8 cellular contexts compared by ENCODE assay signal in the genomic region with DNA sequence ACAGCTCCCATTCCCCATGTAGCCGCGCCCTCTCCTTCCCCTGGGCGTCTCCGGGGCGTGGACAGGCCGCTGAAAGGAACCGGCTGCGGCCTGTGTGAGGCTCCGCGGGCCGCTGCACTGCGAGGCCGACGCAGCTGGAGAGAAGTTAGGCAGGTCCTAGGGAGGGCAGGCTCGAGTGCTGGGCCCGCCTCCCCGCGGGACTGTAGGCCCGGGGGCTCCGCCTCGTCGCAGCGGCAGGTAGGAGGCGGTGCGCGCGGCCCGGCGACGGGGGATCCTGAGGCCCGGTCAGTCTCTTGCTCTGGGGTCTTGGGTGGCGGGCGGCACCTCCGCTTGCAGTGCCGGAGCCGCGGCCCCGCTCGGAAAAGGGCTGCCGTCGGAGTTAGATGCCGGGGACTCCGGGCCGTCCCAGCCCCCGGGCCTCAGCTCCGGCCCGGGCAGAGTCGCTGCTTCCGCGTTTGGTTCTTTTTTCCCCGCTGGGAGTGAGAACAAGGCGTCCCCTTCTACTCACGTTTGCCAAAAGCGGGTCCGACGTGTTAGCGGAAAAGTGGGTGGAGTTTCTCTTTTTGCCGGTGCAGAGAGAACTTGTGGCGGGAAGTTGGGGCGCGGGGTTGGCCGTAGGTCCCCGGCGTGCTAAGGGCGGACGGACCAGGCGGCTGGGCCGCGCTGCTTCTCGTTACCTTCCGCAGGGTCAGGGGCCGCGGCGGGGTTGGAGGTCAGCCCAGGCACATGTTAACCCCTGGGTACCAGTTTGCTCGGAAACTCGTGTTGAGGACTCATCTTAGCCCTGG. TPM values are rescaled to one million over a fixed set of nuclear protein-coding genes. Genes with fewer than 3 reads are reported as not detected.
DNase-seq lines count a peak whose midpoint lies in the region; ATAC-seq and TF ChIP-seq lines count a peak whose summit lies in the region.

A gene (plus strand): TSS at position 222 of the 788 bp plus-strand sequence. CDS start 2,026 bp downstream, outside the sequence.

- H3K27ac ChIP-seq in lung (ENCODE audit: low read depth in 1 of 2, low read length in 1 of 2), result peak within 1 kb of the TSS; percentile 92 to 96

- peaks cover 41% of the 10 kb centered on the region for H3K4me1 Mint-ChIP-seq in activated CD8-positive, alpha-beta T cell treated with anti-CD3 and anti-CD28 coated beads for 36 hours (ENCODE audit: low read depth)

- ATAC-seq in HG03442 (IDR thresholded peaks at IDR 0.05; ENCODE audit: unreplicated experiment), result peak; percentile 82
- peak; percentile 89 for ATAC-seq in activated CD8-positive, alpha-beta T cell treated with anti-CD3 and anti-CD28 coated beads for 36 hours
- ATAC-seq in lung (ENCODE audit: insufficient read depth, low FRiP score), result peak; percentile 98

- H3K27me3 ChIP-seq in BE2C, result peaks cover 11% of the 10 kb centered on the region
- H3K27me3 ChIP-seq in lung (ENCODE audit: control insufficient read depth, insufficient read depth), result no peaks in the 10 kb centered on the region

- TF ChIP-seq CTCF in BE2C (IDR thresholded peaks at IDR 0.05; ENCODE audit: low read depth, low read length), result no peak
- TF ChIP-seq CTCF in activated CD8-positive, alpha-beta T cell treated with anti-CD3 and anti-CD28 coated beads for 36 hours (IDR thresholded peaks at IDR 0.05), result no peak
- TF ChIP-seq CTCF in lung (IDR thresholded peaks at IDR 0.05; ENCODE audit: control extremely low read depth, extremely low read depth), result no peak

- H3K36me3 ChIP-seq in BE2C (no peaks in the 10 kb centered on the region), lung (ENCODE audit: control insufficient read depth in 2 of 2, insufficient read depth in 2 of 2, low read length in 2 of 2) (peaks cover 0 to 2% of the 10 kb centered on the region in 2 donors)

- no peaks in the 10 kb centered on the region for H3K9me3 Mint-ChIP-seq in activated CD8-positive, alpha-beta T cell treated with anti-CD3 and anti-CD28 coated beads for 36 hours

- peaks cover 29% of the 10 kb centered on the region for H3K36me3 Mint-ChIP-seq in activated CD8-positive, alpha-beta T cell treated with anti-CD3 and anti-CD28 coated beads for 36 hours (ENCODE audit: low read depth)

- peak; percentile 27 for DNase-seq in BE2C
- peak; percentile 94 for DNase-seq in NCI-H69 (lab: John Stamatoyannopoulos, UW)
- DNase-seq in activated CD8-positive, alpha-beta T cell treated with anti-CD3 and anti-CD28 coated beads for 36 hours, result peak; percentile 89
- peak; percentile 73 for DNase-seq in effector CD4-positive, alpha-beta T cell
- peak; percentile 92 for DNase-seq in lung (ENCODE audit: low spot score)
- peak; percentile 66 for DNase-seq in stimulated activated CD8-positive, alpha-beta memory T cell treated with anti-CD3 and anti-CD28 coated beads, Interleukin-12 subunit alpha, Interleukin-12 subunit beta, amount 100 ng/mL, for 1 hour (ENCODE audit: low read depth)

- WGBS in lung, 2 donors, result 0 to 1% methylated on average over 73 to 76 of the region's 76 CpGs

- H3K4me1 ChIP-seq in BE2C (no peaks in the 10 kb centered on the region), lung (ENCODE audit: control insufficient read depth in 2 of 2, insufficient read depth in 2 of 2, low read length in 2 of 2) (peaks cover 0 to 9% of the 10 kb centered on the region in 2 donors)

- POLR2A ChIA-PET in activated CD8-positive, alpha-beta T cell treated with anti-CD3 and anti-CD28 coated beads for 36 hours (lab: Charles Lee), result interaction anchor here (0.6 to 1.3 kb wide), 8 partner anchors 8 to 470 kb away, joined by 3 to 5 read pairs (median 3); no protein-coding TSS in a partner anchor

- CTCF ChIA-PET in activated CD8-positive, alpha-beta T cell treated with anti-CD3 and anti-CD28 coated beads for 36 hours (lab: Charles Lee), result interaction anchor here (0.7 to 1.3 kb wide), 3 partner anchors 22 to 141 kb away, joined by 3 read pairs; no protein-coding TSS in a partner anchor

- peak; percentile 96 for TF ChIP-seq POLR2A in GM19099 (IDR thresholded peaks at IDR 0.05; ENCODE audit: extremely low read depth, insufficient read length, low read depth)

- H3K9me3 ChIP-seq in BE2C (no peaks in the 10 kb centered on the region), lung (ENCODE audit: control insufficient read depth in 2 of 2, insufficient read depth in 1 of 2, low read length in 1 of 2) (no peaks in the 10 kb centered on the region)

- H3K4me3 Mint-ChIP-seq in activated CD8-positive, alpha-beta T cell treated with anti-CD3 and anti-CD28 coated beads for 36 hours, result peak within 1 kb of the TSS; percentile 87

- H3K27ac Mint-ChIP-seq in activated CD8-positive, alpha-beta T cell treated with anti-CD3 and anti-CD28 coated beads for 36 hours, result peak within 1 kb of the TSS; percentile 96

- intact Hi-C loops in activated CD8-positive, alpha-beta T cell treated with anti-CD3 and anti-CD28 coated beads for 36 hours (cut with micrococcal nuclease), result loop anchor here (10.0 kb wide), 1 partner anchor 198 kb away; a partner anchor contains a TSS

- H3K4me3 ChIP-seq in BE2C (ENCODE audit: low read depth, low read length), result peak within 1 kb of the TSS; percentile 35
- peak within 1 kb of the TSS; percentile 72 for H3K4me3 ChIP-seq in lung

- H3K27me3 Mint-ChIP-seq in activated CD8-positive, alpha-beta T cell treated with anti-CD3 and anti-CD28 coated beads for 36 hours, result no peaks in the 10 kb centered on the region

RNA-seq across cellular contexts. Expression of the gene that starts here (rescaled TPM):
- not detected for polyA plus RNA-seq in BE2C (2012; ENCODE audit: insufficient read depth, insufficient read length, low read depth)
- total RNA-seq in activated CD8-positive, alpha-beta T cell treated with anti-CD3 and anti-CD28 coated beads for 36 hours, result 10 to 100 TPM; 17.7 to 18.3 TPM
- 10 to 100 TPM; 14.9 to 25.4 TPM for total RNA-seq in lung
- polyA plus RNA-seq in lung, result 10 to 100 TPM; 11.2 to 14.5 TPM

Comparison
In these comparisons a context has a peak if more than half of its experiments do, and no peak if none do; other contexts are left out.
1. Peak in every context shown above with its lines: DNase-seq, ATAC-seq, H3K4me3 ChIP-seq and H3K27ac ChIP-seq.
2. DNase-seq: peak in every context shown above with its lines; median percentile 94 in NCI-H69; 92 in lung; 89 in activated CD8-positive, alpha-beta T cell treated with anti-CD3 and anti-CD28 coated beads for 36 hours; 73 in effector CD4-positive, alpha-beta T cell; 66 in stimulated activated CD8-positive, alpha-beta memory T cell treated with anti-CD3 and anti-CD28 coated beads, Interleukin-12 subunit alpha, Interleukin-12 subunit beta, amount 100 ng/mL, for 1 hour; 27 in BE2C.